8 cellular contexts compared by ENCODE assay signal in genomic region chr3:194203482-194204035, GRCh38.
DNase-seq lines count a peak whose midpoint lies in the region; ATAC-seq, FAIRE-seq and TF ChIP-seq lines count a peak whose summit lies in the region.

No MANE protein-coding gene starts in this region.

- H3K27me3 Mint-ChIP-seq in GM23338 (ENCODE audit: insufficient read depth, low read depth, poor library complexity), result peaks cover 20% of the 10 kb centered on the region
- H3K27me3 Mint-ChIP-seq in activated CD8-positive, alpha-beta T cell treated with anti-CD3 and anti-CD28 coated beads, Interleukin-2, amount 10 ng/mL, durations not matched to agents 7 days and 5 days (ENCODE audit: low read depth), result peaks cover 44% of the 10 kb centered on the region

- no peaks in the 10 kb centered on the region for H3K9me3 ChIP-seq in A549
- no peaks in the 10 kb centered on the region for H3K9me3 ChIP-seq in lower lobe of right lung

- no peaks in the 10 kb centered on the region for H3K79me2 ChIP-seq in GM23338 (replicated peaks; ENCODE audit: insufficient read depth)

- peak overlapping the region; percentile 83 for H2AFZ ChIP-seq in GM23338

- DNase-seq in A549 (ENCODE audit: low read depth in 1 of 2, low spot score in 1 of 2) (no peak), GM23338 (ENCODE audit: low spot score) (peak; percentile 40), lower lobe of right lung (no peak), NCI-H2171 treated with DMSO at 0.1 percent for 48 hours (lab: John Stamatoyannopoulos, UW) (no peak), caudate nucleus (lab: John Stamatoyannopoulos, UW) (no peak), iPS-NIHi7 (ENCODE audit: extremely low spot score) (no peak)
- peak; percentile 42 for DNase-seq in activated CD8-positive, alpha-beta T cell treated with anti-CD3 and anti-CD28 coated beads, Interleukin-2, amount 10 ng/mL, durations not matched to agents 7 days and 5 days

- no peaks in the 10 kb centered on the region for H3F3A ChIP-seq in GM23338 (replicated peaks; ENCODE audit: low read depth)

- H3K4me3 ChIP-seq in A549, result peak overlapping the region; percentile 53
- peak overlapping the region; percentile 65 for H3K4me3 ChIP-seq in GM23338
- H3K4me3 ChIP-seq in lower lobe of right lung, result peak overlapping the region; percentile 43

- TF ChIP-seq EP300 in A549 (IDR thresholded peaks at IDR 0.05), result no peak

- ATAC-seq in A549, result peak in 1 of 2 experiments; percentile 35; a peak in 2 of 6 replicates
- peak; percentile 33 for ATAC-seq in GM23338
- ATAC-seq in activated CD8-positive, alpha-beta T cell treated with anti-CD3 and anti-CD28 coated beads, Interleukin-2, amount 10 ng/mL, durations not matched to agents 7 days and 5 days, result peak; percentile 72
- no peak for ATAC-seq in lower lobe of right lung
- ATAC-seq in HG02588 (IDR thresholded peaks at IDR 0.05; ENCODE audit: unreplicated experiment), result no peak

- CTCF ChIA-PET in A549 (lab: Yijun Ruan, JAX), result no interaction called here
- CTCF ChIA-PET in activated CD8-positive, alpha-beta T cell treated with anti-CD3 and anti-CD28 coated beads, Interleukin-2, amount 10 ng/mL, durations not matched to agents 7 days and 5 days (lab: Charles Lee), result interaction anchor here (0.8 to 0.9 kb wide), 3 partner anchors 8 to 112 kb away, joined by 3 to 4 read pairs (median 3); no protein-coding TSS in a partner anchor

- intact Hi-C loops in lower lobe of right lung (cut with DNase I), result no loop called here

- H3K27ac Mint-ChIP-seq in GM23338, result no peak overlapping the region
- no peak overlapping the region for H3K27ac Mint-ChIP-seq in activated CD8-positive, alpha-beta T cell treated with anti-CD3 and anti-CD28 coated beads, Interleukin-2, amount 10 ng/mL, durations not matched to agents 7 days and 5 days

- H3K9me2 ChIP-seq in GM23338 (ENCODE audit: insufficient read depth), result no peaks in the 10 kb centered on the region

- FAIRE-seq in A549 (lab: Jason Lieb, UNC), result no peak

- TF ChIP-seq CTCF in A549 (IDR thresholded peaks at IDR 0.05) (no peak), GM23338 (conservative IDR thresholded peaks at IDR 0.05; ENCODE audit: low read depth in 2 of 2) (0 out of 4 replicates have a peak, but pooled peaks of 1 of the 2 experiments have one; percentile 4), lower lobe of right lung (IDR thresholded peaks at IDR 0.05) (no peak)

- H3K4me3 Mint-ChIP-seq in GM23338, result peak overlapping the region; percentile 68
- H3K4me3 Mint-ChIP-seq in activated CD8-positive, alpha-beta T cell treated with anti-CD3 and anti-CD28 coated beads, Interleukin-2, amount 10 ng/mL, durations not matched to agents 7 days and 5 days, result peak overlapping the region; percentile 71

- H3K4me2 ChIP-seq in A549, result peak overlapping the region; percentile 78
- H3K4me2 ChIP-seq in GM23338, result peak overlapping the region; percentile 90

- H3K27ac ChIP-seq in A549 (peak overlapping the region; percentile 70 to 95), GM23338 (ENCODE audit: low read depth) (no peak overlapping the region), lower lobe of right lung (no peak overlapping the region), caudate nucleus (ENCODE audit: low read depth, low read length) (no peak overlapping the region)

- H3K36me3 ChIP-seq in GM23338 (ENCODE audit: insufficient read depth), result no peaks in the 10 kb centered on the region
- no peaks in the 10 kb centered on the region for H3K36me3 ChIP-seq in lower lobe of right lung

- peaks cover 32% of the 10 kb centered on the region for H3K27me3 ChIP-seq in GM23338 (ENCODE audit: insufficient read depth)
- peaks cover 10% of the 10 kb centered on the region for H3K27me3 ChIP-seq in lower lobe of right lung (ENCODE audit: low read depth)

- H3K4me1 ChIP-seq in A549, result no peaks in the 10 kb centered on the region
- H3K4me1 ChIP-seq in GM23338 (ENCODE audit: insufficient read depth), result peaks cover 24% of the 10 kb centered on the region
- peaks cover 19% of the 10 kb centered on the region for H3K4me1 ChIP-seq in lower lobe of right lung

- 84% methylated on average over 9 of the region's 11 CpGs for WGBS in A549 (ENCODE audit: missing lambda C conversion rate)

- H3K4me1 Mint-ChIP-seq in GM23338, result peaks cover 32% of the 10 kb centered on the region
- peaks cover 7% of the 10 kb centered on the region for H3K4me1 Mint-ChIP-seq in activated CD8-positive, alpha-beta T cell treated with anti-CD3 and anti-CD28 coated beads, Interleukin-2, amount 10 ng/mL, durations not matched to agents 7 days and 5 days (ENCODE audit: low read depth)

- POLR2A ChIA-PET in A549 (lab: Yijun Ruan, JAX), result no interaction called here
- POLR2A ChIA-PET in activated CD8-positive, alpha-beta T cell treated with anti-CD3 and anti-CD28 coated beads, Interleukin-2, amount 10 ng/mL, durations not matched to agents 7 days and 5 days (lab: Charles Lee), result no interaction called here

- H4K20me1 ChIP-seq in GM23338 (replicated peaks; ENCODE audit: insufficient read depth), result no peaks in the 10 kb centered on the region

- TF ChIP-seq RAD21 in A549 (conservative IDR thresholded peaks at IDR 0.05 in 1 of 2, IDR thresholded peaks at IDR 0.05 in 1 of 2), result no peak

- H3K36me3 Mint-ChIP-seq in GM23338 (ENCODE audit: low read depth), result no peaks in the 10 kb centered on the region
- H3K36me3 Mint-ChIP-seq in activated CD8-positive, alpha-beta T cell treated with anti-CD3 and anti-CD28 coated beads, Interleukin-2, amount 10 ng/mL, durations not matched to agents 7 days and 5 days (ENCODE audit: low read depth), result no peaks in the 10 kb centered on the region

- TF ChIP-seq POLR2A in A549 (IDR thresholded peaks at IDR 0.05; ENCODE audit: low read length), result no peak

- no peaks in the 10 kb centered on the region; the same call in 2 of the 3 replicates for H3K9me3 Mint-ChIP-seq in GM23338
- no peaks in the 10 kb centered on the region for H3K9me3 Mint-ChIP-seq in activated CD8-positive, alpha-beta T cell treated with anti-CD3 and anti-CD28 coated beads, Interleukin-2, amount 10 ng/mL, durations not matched to agents 7 days and 5 days (ENCODE audit: insufficient read depth)

TF ChIP-seq in A549, 52 proteins besides CTCF, POLR2A, EP300 and RAD21 (continues in another document):
- TF ChIP-seq, protein P1, sequence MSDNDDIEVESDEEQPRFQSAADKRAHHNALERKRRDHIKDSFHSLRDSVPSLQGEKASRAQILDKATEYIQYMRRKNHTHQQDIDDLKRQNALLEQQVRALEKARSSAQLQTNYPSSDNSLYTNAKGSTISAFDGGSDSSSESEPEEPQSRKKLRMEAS (IDR thresholded peaks at IDR 0.05), result no peak
- TF ChIP-seq HOXA7 (CRISPR knock-in tag; IDR thresholded peaks at IDR 0.05) (no peak), FOSB (CRISPR knock-in tag; IDR thresholded peaks at IDR 0.05) (no peak), ELK1 (IDR thresholded peaks at IDR 0.05; ENCODE audit: low read depth, low read length) (no peak), MAFK (IDR thresholded peaks at IDR 0.05; ENCODE audit: partially characterized antibody) (no peak), FOXS1 (CRISPR knock-in tag; IDR thresholded peaks at IDR 0.05) (no peak), HOXB5 (CRISPR knock-in tag; IDR thresholded peaks at IDR 0.05) (no peak), NPAS2 (CRISPR knock-in tag; IDR thresholded peaks at IDR 0.05; ENCODE audit: borderline replicate concordance) (no peak), RNF2 (IDR thresholded peaks at IDR 0.05; ENCODE audit: borderline replicate concordance, low read depth) (no peak)

TF ChIP-seq in GM23338, 12 proteins besides CTCF, POLR2A, EP300 and RAD21 (continues in another document):
- TF ChIP-seq JUNB (IDR thresholded peaks at IDR 0.05; ENCODE audit: unreplicated experiment) (no peak), STAT1 (IDR thresholded peaks at IDR 0.05; ENCODE audit: unreplicated experiment) (no peak), ZNF331 (CRISPR knock-in tag; IDR thresholded peaks at IDR 0.05; ENCODE audit: low read depth) (no peak), EZH2phosphoT487 (IDR thresholded peaks at IDR 0.05; ENCODE audit: unreplicated experiment) (no peak), CREB1 (CRISPR knock-in tag; IDR thresholded peaks at IDR 0.05; ENCODE audit: low read depth) (peak; percentile 57), REST (IDR thresholded peaks at IDR 0.05; ENCODE audit: unreplicated experiment) (no peak), ETS1 (IDR thresholded peaks at IDR 0.05) (no peak), NANOG (IDR thresholded peaks at IDR 0.05; ENCODE audit: borderline replicate concordance) (no peak), EZH2 (IDR thresholded peaks at IDR 0.05; ENCODE audit: low read depth, unreplicated experiment) (peak; percentile 48), POLR2AphosphoS5 (IDR thresholded peaks at IDR 0.05; ENCODE audit: low read depth) (no peak)

Comparison
In these comparisons a context has a peak if more than half of its experiments do, and no peak if none do; other contexts are left out.
1. ATAC-seq: peak in GM23338 (single experiment) and activated CD8-positive, alpha-beta T cell treated with anti-CD3 and anti-CD28 coated beads, Interleukin-2, amount 10 ng/mL, durations not matched to agents 7 days and 5 days (single experiment); none in lower lobe of right lung (0 of 2) and HG02588 (single experiment).
2. DNase-seq: peak in GM23338 (single experiment) and activated CD8-positive, alpha-beta T cell treated with anti-CD3 and anti-CD28 coated beads, Interleukin-2, amount 10 ng/mL, durations not matched to agents 7 days and 5 days (single experiment); none in A549 (0 of 2), lower lobe of right lung (single experiment), NCI-H2171 treated with DMSO at 0.1 percent for 48 hours (single experiment), caudate nucleus (0 of 61) and iPS-NIHi7 (single experiment).
3. H3K27ac ChIP-seq: peak in A549 (2 of 2); none in GM23338 (single experiment), lower lobe of right lung (single experiment) and caudate nucleus (single experiment).
4. Peak in every context shown above with its lines, with median percentiles within 50 percentile points of each other: H3K4me3 ChIP-seq.